20 cellular contexts compared by ENCODE assay signal in genomic region chrX:33194876-33195433, GRCh38. TPM values are rescaled to one million over a fixed set of nuclear protein-coding genes. Genes with fewer than 3 reads are reported as not detected.
DNase-seq lines count a peak whose midpoint lies in the region; ATAC-seq and TF ChIP-seq lines count a peak whose summit lies in the region.
"Had no signal": no experiment of that assay in that cellular context is flagged by ENCODE, and none has a peak within 500 bp of the region (broad histone marks: within the 10 kb centered on the region; RNA-seq: fewer than 3 reads in every experiment).

No MANE protein-coding gene starts in this region.

- no peak overlapping the region for H3K4me3 ChIP-seq in astrocyte of the cerebellum (ENCODE audit: low read depth, low read length)
- H3K4me3 ChIP-seq in gastroesophageal sphincter: no peak overlapping the region
- no peak overlapping the region for H3K4me3 ChIP-seq in rectal smooth muscle tissue (ENCODE audit: low read length)

- H3K36me3 Mint-ChIP-seq in mesothelial cell of epicardium: peaks cover 21% of the 10 kb centered on the region

- H3K27me3 Mint-ChIP-seq in mesothelial cell of epicardium (ENCODE audit: low read depth): no peaks in the 10 kb centered on the region

- H3K27ac Mint-ChIP-seq in mesothelial cell of epicardium: no peak overlapping the region

- H3K4me3 Mint-ChIP-seq in mesothelial cell of epicardium: no peak overlapping the region

- TF ChIP-seq POLR2A in gastroesophageal sphincter (IDR thresholded peaks at IDR 0.05): no peak

- 0% methylated on average over 1 of the region's 1 CpG; no CpG with 5 or more reads in 1 of the 2 donors for WGBS in gastroesophageal sphincter (ENCODE audit: low coverage in 1 of 2), 2 donors

- in situ Hi-C loops in astrocyte of the cerebellum (cut with HindIII; ENCODE audit: low sequenced_read_pairs): no loop called here

- H3K4me1 Mint-ChIP-seq in mesothelial cell of epicardium: peaks cover 19% of the 10 kb centered on the region

- H3K27ac ChIP-seq in gastroesophageal sphincter (peak overlapping the region; percentile 71 to 77 (median 74)), rectal smooth muscle tissue (ENCODE audit: low read depth, low read length) (peak overlapping the region; percentile 41)
- H3K27ac ChIP-seq: RWPE1 had no signal

- H3K36me3 ChIP-seq in gastroesophageal sphincter (no peaks in the 10 kb centered on the region), rectal smooth muscle tissue (ENCODE audit: control insufficient read depth, insufficient read depth, low read length) (no peaks in the 10 kb centered on the region)

- no peak overlapping the region for H3K9ac ChIP-seq in rectal smooth muscle tissue (ENCODE audit: low read length)

- no peaks in the 10 kb centered on the region for H3K9me3 ChIP-seq in gastroesophageal sphincter

- peaks cover 0 to 7% (median 0%) of the 10 kb centered on the region in 3 donors for H3K4me1 ChIP-seq in gastroesophageal sphincter
- H3K4me1 ChIP-seq in rectal smooth muscle tissue (ENCODE audit: control insufficient read depth, insufficient read depth, low read length): no peaks in the 10 kb centered on the region

- TF ChIP-seq CTCF in astrocyte of the cerebellum (IDR thresholded peaks at IDR 0.05; ENCODE audit: low read depth, low read length, missing control alignments): no peak
- TF ChIP-seq CTCF in gastroesophageal sphincter (IDR thresholded peaks at IDR 0.05): no peak
- TF ChIP-seq CTCF in mesothelial cell of epicardium (IDR thresholded peaks at IDR 0.05; ENCODE audit: unreplicated experiment): no peak

- H3K9me3 Mint-ChIP-seq in mesothelial cell of epicardium: peaks cover 13% of the 10 kb centered on the region

- DNase-seq in HCEC 1CT (peak; percentile 35), astrocyte of the cerebellum (ENCODE audit: low read depth) (peak; percentile 12), mesothelial cell of epicardium (ENCODE audit: low spot score in 2 of 2, unreplicated experiment in 2 of 2) (no peak), SHP77 treated with DMSO at 0.1 percent for 48 hours (lab: John Stamatoyannopoulos, UW) (no peak)
- no peak for DNase-seq in activated naive CD4-positive, alpha-beta T cell treated with anti-CD3 and anti-CD28 coated beads, Interleukin-2, amount 50 U/mL, for 16 hours
- DNase-seq in activated CD4-positive, alpha-beta T cell treated with anti-CD3 and anti-CD28 coated beads, Interleukin-2, amount 50 U/mL, for 4 hours: no peak
- DNase-seq: activated CD4-positive, alpha-beta T cell treated with anti-CD3 and anti-CD28 coated beads for 4 hours; activated effector memory CD4-positive, alpha-beta T cell treated with anti-CD3 and anti-CD28 coated beads, Interleukin-2, amount 50 U/mL, for 16 hours; amygdala; DMS 273 treated with DMSO at 0.1 percent for 48 hours; GDM1; Kasumi-1; left colon; NCI-H1105; NCI-H524; nucleus accumbens; stimulated activated CD4-positive, alpha-beta T cell treated with anti-CD3 and anti-CD28 coated beads, Interleukin-2, amount 100 ng/mL, for 48 hours had no signal

- TF ChIP-seq EP300 in gastroesophageal sphincter (IDR thresholded peaks at IDR 0.05): no peak

- no peaks in the 10 kb centered on the region for H3K27me3 ChIP-seq in gastroesophageal sphincter
- no peaks in the 10 kb centered on the region for H3K27me3 ChIP-seq in rectal smooth muscle tissue (ENCODE audit: control insufficient read depth, insufficient read depth, low read length)

- peak; percentile 78 for ATAC-seq in gastroesophageal sphincter
- ATAC-seq: left colon had no signal

RNA-seq across cellular contexts. Expression of gene DMD, which starts 16.4 kb away (rescaled TPM):
- total RNA-seq in gastroesophageal sphincter (100 to 1,000 TPM; 111 to 225 (median 183) TPM), mesothelial cell of epicardium (76.4 to 96.0 TPM (median 79.4 TPM) in 3 replicates)

Comparison
In these comparisons a context has a peak if more than half of its experiments do, and no peak if none do; other contexts are left out.
1. DNase-seq: peak in HCEC 1CT (single experiment) and astrocyte of the cerebellum (single experiment); none in mesothelial cell of epicardium (0 of 2), activated naive CD4-positive, alpha-beta T cell treated with anti-CD3 and anti-CD28 coated beads, Interleukin-2, amount 50 U/mL, for 16 hours (single experiment), activated CD4-positive, alpha-beta T cell treated with anti-CD3 and anti-CD28 coated beads, Interleukin-2, amount 50 U/mL, for 4 hours (0 of 2) and SHP77 treated with DMSO at 0.1 percent for 48 hours (single experiment).